Comparison of ENCODE assay signal across 9 cellular contexts in genomic region chr6:17070400-17070799, GRCh38. TPM values are rescaled to one million over a fixed set of nuclear protein-coding genes. Genes with fewer than 3 reads are reported as not detected.
"Had no signal": no experiment of that assay in that cellular context is flagged by ENCODE, and none has a peak within 500 bp of the region (broad histone marks: within the 10 kb centered on the region; RNA-seq: fewer than 3 reads in every experiment).

No MANE protein-coding gene starts in this region.

RNA-seq across cellular contexts. Expression of gene STMND1, which starts 31.4 kb away (rescaled TPM):
- total RNA-seq: OCI-LY7, PC-3, Peyer's patch, Right ventricle myocardium inferior, Right ventricle myocardium superior, RPMI7951, SJCRH30, SK-MEL-5 had no signal
- polyA plus RNA-seq: SK-N-SH had no signal
